In the genomic region with DNA sequence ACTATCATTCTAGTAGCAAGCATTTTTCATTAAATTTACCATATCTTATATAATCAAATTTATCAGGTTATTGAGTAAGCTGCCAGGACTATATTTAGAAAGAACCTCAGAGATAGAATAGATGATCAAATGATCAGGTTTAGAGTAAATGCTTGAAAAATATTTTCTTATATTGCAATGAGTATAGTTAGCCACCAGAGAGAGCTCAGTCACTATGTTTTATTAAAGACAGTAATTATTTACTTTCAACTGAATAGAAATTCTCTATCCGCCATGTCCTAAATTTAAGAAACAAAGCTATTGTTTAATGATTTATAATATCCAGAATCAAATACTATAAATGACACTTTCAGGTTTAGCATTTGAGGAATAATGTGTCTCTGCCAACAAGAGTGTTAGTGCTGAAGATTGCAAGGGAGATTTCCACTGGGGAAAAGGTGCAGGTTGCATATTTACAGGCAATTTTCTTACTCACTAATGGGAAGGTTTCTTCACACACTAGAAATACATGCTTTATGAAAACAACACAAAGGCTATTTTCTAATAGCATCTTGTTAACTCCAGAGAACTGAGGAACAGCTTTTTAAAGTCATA, we compare ENCODE assay signal across 8 cellular contexts.
DNase-seq lines count a peak whose midpoint lies in the region; ATAC-seq lines count a peak whose summit lies in the region.

No MANE protein-coding gene starts in this region.

- peak; percentile 24 for ATAC-seq in GM18909 (IDR thresholded peaks at IDR 0.05; ENCODE audit: poor library complexity, unreplicated experiment)
- no peak for ATAC-seq in GM19023 (IDR thresholded peaks at IDR 0.05; ENCODE audit: unreplicated experiment)

- DNase-seq in A172 (ENCODE audit: low spot score) (peak; percentile 40), NCI-H748 (lab: John Stamatoyannopoulos, UW; ENCODE audit: unreplicated experiment) (peak; percentile 53), dermis blood vessel endothelial cell (peak; percentile 54), renal cortical epithelial cell (ENCODE audit: low read depth) (peak; percentile 42), HPDE6-E6E7 (ENCODE audit: extremely low spot score) (no peak), cerebellar nuclear complex (lab: John Stamatoyannopoulos, UW) (no peak)

Comparison
In these comparisons a context has a peak if more than half of its experiments do, and no peak if none do; other contexts are left out.
1. DNase-seq: peak in A172 (single experiment), NCI-H748 (single experiment), dermis blood vessel endothelial cell (single experiment) and renal cortical epithelial cell (single experiment); none in HPDE6-E6E7 (single experiment) and cerebellar nuclear complex (0 of 2).